ENCODE assay signal across 16 cellular contexts in genomic region chr5:52839285-52839684, GRCh38.
"Had no signal": no experiment of that assay in that cellular context is flagged by ENCODE, and none has a peak within 500 bp of the region (broad histone marks: within the 10 kb centered on the region; RNA-seq: fewer than 3 reads in every experiment).

No MANE protein-coding gene starts in this region.

- ATAC-seq: activated CD4-positive, CD25-positive, alpha-beta regulatory T cell treated with anti-CD3 and anti-CD28 coated beads, Interleukin-2, amount 50 U/mL, for 24 hours; body of pancreas; esophagus mucosa; stimulated activated naive B cell treated with anti-CD40 and anti-IgM and Interleukin-4, amounts not matched to agents 10 μg/mL and 1 μg/mL and 100 μg/mL, for 72 hours had no signal

- H3K4me1 ChIP-seq: body of pancreas, colonic mucosa had no signal

- H3K27me3 ChIP-seq: body of pancreas, colonic mucosa had no signal

- H3K4me3 Mint-ChIP-seq: activated naive CD8-positive, alpha-beta T cell; stimulated activated naive B cell treated with anti-CD40 and anti-IgM and Interleukin-4, amounts not matched to agents 10 μg/mL and 1 μg/mL and 100 μg/mL, for 72 hours; type B pancreatic cell had no signal

- H3K36me3 Mint-ChIP-seq: activated naive CD8-positive, alpha-beta T cell; stimulated activated naive B cell treated with anti-CD40 and anti-IgM and Interleukin-4, amounts not matched to agents 10 μg/mL and 1 μg/mL and 100 μg/mL, for 72 hours; type B pancreatic cell had no signal

- H3K9me3 ChIP-seq: body of pancreas, colonic mucosa had no signal

- H3K9me3 Mint-ChIP-seq: stimulated activated naive B cell treated with anti-CD40 and anti-IgM and Interleukin-4, amounts not matched to agents 10 μg/mL and 1 μg/mL and 100 μg/mL, for 72 hours; type B pancreatic cell had no signal

- DNase-seq: activated CD4-positive, alpha-beta T cell treated with anti-CD3 and anti-CD28 coated beads, Interleukin-2, amount 50 U/mL, for 1 hour; activated CD8-positive, alpha-beta memory T cell treated with anti-CD3 and anti-CD28 coated beads for 24 hours; activated gamma-delta T cell treated with Interleukin-2 at 50 U/mL for 16 hours; amniotic stem cell; body of pancreas; caudate nucleus; colonic mucosa; hypothalamus; stimulated activated CD4-positive, alpha-beta T cell treated with anti-CD3 and anti-CD28 coated beads, Interleukin-2, amount 100 ng/mL, for 48 hours; stimulated activated naive B cell treated with anti-CD40 and anti-IgM and Interleukin-4, amounts not matched to agents 10 μg/mL and 1 μg/mL and 100 μg/mL, for 72 hours; substantia nigra; T-helper 9 cell had no signal

- H3K27me3 Mint-ChIP-seq: activated naive CD8-positive, alpha-beta T cell; type B pancreatic cell had no signal

- H3K4me1 Mint-ChIP-seq: stimulated activated naive B cell treated with anti-CD40 and anti-IgM and Interleukin-4, amounts not matched to agents 10 μg/mL and 1 μg/mL and 100 μg/mL, for 72 hours had no signal

- H3K36me3 ChIP-seq: colonic mucosa had no signal

- H3K27ac Mint-ChIP-seq: activated naive CD8-positive, alpha-beta T cell; stimulated activated naive B cell treated with anti-CD40 and anti-IgM and Interleukin-4, amounts not matched to agents 10 μg/mL and 1 μg/mL and 100 μg/mL, for 72 hours; type B pancreatic cell had no signal

- H3K4me3 ChIP-seq: body of pancreas, colonic mucosa had no signal
